In the genomic region with DNA sequence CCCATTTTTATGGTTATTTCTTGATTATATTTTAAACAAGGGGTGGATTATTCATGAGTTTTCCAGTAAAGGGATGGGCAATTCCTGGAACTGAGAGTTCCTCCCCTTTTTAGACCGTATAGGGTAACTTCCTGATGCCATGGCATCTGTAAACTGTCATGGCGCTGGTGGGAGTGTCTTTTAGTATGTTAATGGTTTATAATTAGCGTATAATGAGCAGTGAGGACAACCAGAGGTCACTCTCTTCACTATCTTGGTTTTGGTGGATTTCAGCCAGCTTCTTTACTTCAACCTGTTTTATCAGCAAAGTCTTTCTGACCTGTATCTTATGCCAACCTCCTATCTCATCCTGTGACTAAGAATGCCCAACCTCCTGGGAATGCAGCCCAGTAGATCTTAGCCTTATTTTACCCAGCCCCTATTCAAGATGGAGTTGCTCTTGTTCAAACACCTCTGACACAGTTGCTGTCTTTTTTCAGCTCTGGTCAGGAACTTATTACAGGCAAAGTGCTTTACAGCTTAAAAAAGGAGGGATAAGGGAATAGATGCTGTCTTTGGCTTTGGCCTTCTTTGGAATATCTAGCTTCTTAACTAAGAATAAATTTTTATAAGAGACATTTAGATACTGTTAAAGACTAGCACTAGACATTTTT, we compare ENCODE assay signal across 19 cellular contexts.
A peak's percentile ranks its signal among the peaks of the same experiment; 100 is the strongest.
DNase-seq lines count a peak whose midpoint lies in the region; ATAC-seq and TF ChIP-seq lines count a peak whose summit lies in the region.
"Had no signal": no experiment of that assay in that cellular context is flagged by ENCODE, and none has a peak within 500 bp of the region (broad histone marks: within the 10 kb centered on the region; RNA-seq: fewer than 3 reads in every experiment).

No MANE protein-coding gene starts in this region.

- H3K4me2 ChIP-seq in SK-N-SH, result no peak overlapping the region
- H3K4me2 ChIP-seq: A549; BLaER1 treated with 17β-estradiol and CSF1 and Interleukin-3, amounts not matched to agents 10 nM and 100 nM had no signal

- H3K27me3 ChIP-seq in SK-N-SH (ENCODE audit: insufficient read depth) (no peaks in the 10 kb centered on the region), right atrium auricular region (no peaks in the 10 kb centered on the region), esophagus muscularis mucosa (no peaks in the 10 kb centered on the region)
- H3K27me3 ChIP-seq: BLaER1 treated with 17β-estradiol and CSF1 and Interleukin-3, amounts not matched to agents 10 nM and 100 nM had no signal

- no peak overlapping the region for H3K9ac ChIP-seq in SK-N-SH
- H3K9ac ChIP-seq: BLaER1 treated with 17β-estradiol and CSF1 and Interleukin-3, amounts not matched to agents 10 nM and 100 nM had no signal

- TF ChIP-seq POLR2A in esophagus muscularis mucosa (IDR thresholded peaks at IDR 0.05; ENCODE audit: low read depth), result no peak

- no peaks in the 10 kb centered on the region for H3K36me3 Mint-ChIP-seq in stimulated activated effector memory CD8-positive, alpha-beta T cell treated with anti-CD3 and anti-CD28 coated beads, Interleukin-12 subunit alpha, Interleukin-12 subunit beta, amount 100 ng/mL, for 72 hours
- H3K36me3 Mint-ChIP-seq: CD8-positive, alpha-beta T cell had no signal

- no peaks in the 10 kb centered on the region for H3K79me2 ChIP-seq in SK-N-SH (ENCODE audit: insufficient read depth)

- TF ChIP-seq EP300 in SK-N-SH (IDR thresholded peaks at IDR 0.05; ENCODE audit: borderline replicate concordance in 1 of 2, low read depth in 1 of 2, low read length in 1 of 2) (no peak), esophagus muscularis mucosa (IDR thresholded peaks at IDR 0.05) (no peak)

- H3K4me3 ChIP-seq in SK-N-SH (ENCODE audit: low read depth in 2 of 2, low read length in 1 of 2) (no peak overlapping the region), right atrium auricular region (no peak overlapping the region), esophagus muscularis mucosa (no peak overlapping the region)
- H3K4me3 ChIP-seq: A549; BLaER1 treated with 17β-estradiol and CSF1 and Interleukin-3, amounts not matched to agents 10 nM and 100 nM had no signal

- POLR2A ChIA-PET in SK-N-SH (lab: Yijun Ruan, JAX), result no interaction called here

- intact Hi-C loops in left ventricle myocardium superior (cut with micrococcal nuclease), result no loop called here
- intact Hi-C loops in esophagus muscularis mucosa (cut with DNase I), result no loop called here

- H3K4me3 Mint-ChIP-seq in stimulated activated effector memory CD8-positive, alpha-beta T cell treated with anti-CD3 and anti-CD28 coated beads, Interleukin-12 subunit alpha, Interleukin-12 subunit beta, amount 100 ng/mL, for 72 hours, result no peak overlapping the region
- H3K4me3 Mint-ChIP-seq: B cell; CD4-positive, alpha-beta T cell; CD8-positive, alpha-beta T cell had no signal

- no peak for TF ChIP-seq CTCF in SK-N-SH (IDR thresholded peaks at IDR 0.05)
- no peak for TF ChIP-seq CTCF in right atrium auricular region (IDR thresholded peaks at IDR 0.05)
- no peak for TF ChIP-seq CTCF in esophagus muscularis mucosa (IDR thresholded peaks at IDR 0.05)

- no peaks in the 10 kb centered on the region for H3F3A ChIP-seq in SK-N-SH (replicated peaks; ENCODE audit: insufficient read depth)

- in situ Hi-C loops in KBM-7 (cut with MboI; ENCODE audit: low pct_unique_long_range_greater_than_20kb, low sequenced_read_pairs), result no loop called here

- 0 out of 2 replicates have a peak, but pooled peaks cover 2% of the 10 kb centered on the region for H3K9me3 ChIP-seq in SK-N-SH
- no peaks in the 10 kb centered on the region for H3K9me3 ChIP-seq in right atrium auricular region
- H3K9me3 ChIP-seq in esophagus muscularis mucosa, result peaks cover 0 to 6% (median 0%) of the 10 kb centered on the region in 4 donors
- H3K9me3 ChIP-seq: A549, Caco-2 had no signal

- H3K36me3 ChIP-seq in SK-N-SH (replicated peaks in 1 of 2; ENCODE audit: control insufficient read depth in 1 of 2, insufficient read depth in 2 of 2, low read length in 1 of 2) (no peaks in the 10 kb centered on the region), right atrium auricular region (no peaks in the 10 kb centered on the region), esophagus muscularis mucosa (no peaks in the 10 kb centered on the region)
- H3K36me3 ChIP-seq: BLaER1 treated with 17β-estradiol and CSF1 and Interleukin-3, amounts not matched to agents 10 nM and 100 nM had no signal

- no peak for TF ChIP-seq RAD21 in SK-N-SH (IDR thresholded peaks at IDR 0.05; ENCODE audit: low read length)

- H3K4me1 ChIP-seq in SK-N-SH (ENCODE audit: control insufficient read depth in 1 of 2, insufficient read depth in 2 of 2, low read depth in 1 of 2, low read length in 1 of 2) (peaks cover 0 to 8% of the 10 kb centered on the region in 2 experiments; a peak in 1 of 4 replicates), right atrium auricular region (peaks cover 0 to 20% of the 10 kb centered on the region in 2 donors), esophagus muscularis mucosa (peaks cover 0 to 7% (median 1%) of the 10 kb centered on the region in 4 donors)
- H3K4me1 ChIP-seq: A549; BLaER1 treated with 17β-estradiol and CSF1 and Interleukin-3, amounts not matched to agents 10 nM and 100 nM; Caco-2 had no signal

- no peaks in the 10 kb centered on the region for H4K20me1 ChIP-seq in SK-N-SH (ENCODE audit: insufficient read depth)
- H4K20me1 ChIP-seq: BLaER1 treated with 17β-estradiol and CSF1 and Interleukin-3, amounts not matched to agents 10 nM and 100 nM had no signal

- no peak overlapping the region for H3K27ac Mint-ChIP-seq in stimulated activated effector memory CD8-positive, alpha-beta T cell treated with anti-CD3 and anti-CD28 coated beads, Interleukin-12 subunit alpha, Interleukin-12 subunit beta, amount 100 ng/mL, for 72 hours
- H3K27ac Mint-ChIP-seq: B cell; CD4-positive, alpha-beta T cell; CD8-positive, alpha-beta T cell had no signal

- no peak overlapping the region for H2AFZ ChIP-seq in SK-N-SH (ENCODE audit: low read depth)

- H3K9me2 ChIP-seq in SK-N-SH, result no peaks in the 10 kb centered on the region

- no peak for DNase-seq in SK-N-SH
- no peak for DNase-seq in left ventricle myocardium superior
- DNase-seq in right atrium auricular region (ENCODE audit: low spot score), result no peak
- DNase-seq in esophagus muscularis mucosa (ENCODE audit: extremely low spot score), result peak; percentile 34
- DNase-seq in stimulated activated effector memory CD8-positive, alpha-beta T cell treated with anti-CD3 and anti-CD28 coated beads, Interleukin-12 subunit alpha, Interleukin-12 subunit beta, amount 100 ng/mL, for 72 hours (ENCODE audit: low spot score in 2 of 2), result no peak
- DNase-seq in KBM-7, result no peak
- DNase-seq: AML-193; Caco-2; Calu3; CD4-positive, alpha-beta T cell; CD8-positive, alpha-beta T cell; DMS79 treated with DMSO at 0.1 percent for 48 hours; GF-D8 had no signal

- no peaks in the 10 kb centered on the region for H3K4me1 Mint-ChIP-seq in stimulated activated effector memory CD8-positive, alpha-beta T cell treated with anti-CD3 and anti-CD28 coated beads, Interleukin-12 subunit alpha, Interleukin-12 subunit beta, amount 100 ng/mL, for 72 hours
- H3K4me1 Mint-ChIP-seq: B cell had no signal

- peaks cover 3% of the 10 kb centered on the region for H3K9me3 Mint-ChIP-seq in stimulated activated effector memory CD8-positive, alpha-beta T cell treated with anti-CD3 and anti-CD28 coated beads, Interleukin-12 subunit alpha, Interleukin-12 subunit beta, amount 100 ng/mL, for 72 hours
- H3K9me3 Mint-ChIP-seq: CD4-positive, alpha-beta T cell; CD8-positive, alpha-beta T cell had no signal

- H3K27ac ChIP-seq in SK-N-SH (ENCODE audit: low read depth in 2 of 2, low read length in 1 of 2) (no peak overlapping the region), right atrium auricular region (no peak overlapping the region), esophagus muscularis mucosa (replicated peaks in 1 of 4) (no peak overlapping the region)
- H3K27ac ChIP-seq: 22Rv1; A549; BLaER1 treated with 17β-estradiol and CSF1 and Interleukin-3, amounts not matched to agents 10 nM and 100 nM; C4-2B had no signal

- WGBS in SK-N-SH (ENCODE audit: low lambda C conversion rate), result 43% methylated on average over 3 of the region's 3 CpGs
- 85% methylated on average over 3 of the region's 3 CpGs for WGBS in esophagus muscularis mucosa

- CTCF ChIA-PET in SK-N-SH (lab: Yijun Ruan, JAX), result no interaction called here

- no peak for ATAC-seq in SK-N-SH treated with all-trans-retinoic acid at 6 μM for 48 hours
- ATAC-seq in left ventricle myocardium superior, result peak; percentile 19
- ATAC-seq in stimulated activated effector memory CD8-positive, alpha-beta T cell treated with anti-CD3 and anti-CD28 coated beads, Interleukin-12 subunit alpha, Interleukin-12 subunit beta, amount 100 ng/mL, for 72 hours, result no peak
- ATAC-seq: A549; CD8-positive, alpha-beta T cell had no signal

TF ChIP-seq in SK-N-SH, 30 proteins besides CTCF, POLR2A, EP300 and RAD21 (continues in another document):
- TF ChIP-seq TCF12 (IDR thresholded peaks at IDR 0.05) (no peak), NFIC (IDR thresholded peaks at IDR 0.05; ENCODE audit: borderline replicate concordance) (no peak), ELF1 (IDR thresholded peaks at IDR 0.05) (no peak), RCOR1 (IDR thresholded peaks at IDR 0.05; ENCODE audit: low read length) (no peak)
- TF ChIP-seq, protein P1, sequence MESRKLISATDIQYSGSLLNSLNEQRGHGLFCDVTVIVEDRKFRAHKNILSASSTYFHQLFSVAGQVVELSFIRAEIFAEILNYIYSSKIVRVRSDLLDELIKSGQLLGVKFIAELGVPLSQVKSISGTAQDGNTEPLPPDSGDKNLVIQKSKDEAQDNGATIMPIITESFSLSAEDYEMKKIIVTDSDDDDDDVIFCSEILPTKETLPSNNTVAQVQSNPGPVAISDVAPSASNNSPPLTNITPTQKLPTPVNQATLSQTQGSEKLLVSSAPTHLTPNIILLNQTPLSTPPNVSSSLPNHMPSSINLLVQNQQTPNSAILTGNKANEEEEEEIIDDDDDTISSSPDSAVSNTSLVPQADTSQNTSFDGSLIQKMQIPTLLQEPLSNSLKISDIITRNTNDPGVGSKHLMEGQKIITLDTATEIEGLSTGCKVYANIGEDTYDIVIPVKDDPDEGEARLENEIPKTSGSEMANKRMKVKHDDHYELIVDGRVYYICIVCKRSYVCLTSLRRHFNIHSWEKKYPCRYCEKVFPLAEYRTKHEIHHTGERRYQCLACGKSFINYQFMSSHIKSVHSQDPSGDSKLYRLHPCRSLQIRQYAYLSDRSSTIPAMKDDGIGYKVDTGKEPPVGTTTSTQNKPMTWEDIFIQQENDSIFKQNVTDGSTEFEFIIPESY (IDR thresholded peaks at IDR 0.05; ENCODE audit: borderline replicate concordance, low read depth), result no peak
- TF ChIP-seq, protein P2, sequence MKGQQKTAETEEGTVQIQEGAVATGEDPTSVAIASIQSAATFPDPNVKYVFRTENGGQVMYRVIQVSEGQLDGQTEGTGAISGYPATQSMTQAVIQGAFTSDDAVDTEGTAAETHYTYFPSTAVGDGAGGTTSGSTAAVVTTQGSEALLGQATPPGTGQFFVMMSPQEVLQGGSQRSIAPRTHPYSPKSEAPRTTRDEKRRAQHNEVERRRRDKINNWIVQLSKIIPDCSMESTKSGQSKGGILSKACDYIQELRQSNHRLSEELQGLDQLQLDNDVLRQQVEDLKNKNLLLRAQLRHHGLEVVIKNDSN (IDR thresholded peaks at IDR 0.05; ENCODE audit: borderline replicate concordance, low read depth), result no peak
